18 cellular contexts compared by ENCODE assay signal in the genomic region with DNA sequence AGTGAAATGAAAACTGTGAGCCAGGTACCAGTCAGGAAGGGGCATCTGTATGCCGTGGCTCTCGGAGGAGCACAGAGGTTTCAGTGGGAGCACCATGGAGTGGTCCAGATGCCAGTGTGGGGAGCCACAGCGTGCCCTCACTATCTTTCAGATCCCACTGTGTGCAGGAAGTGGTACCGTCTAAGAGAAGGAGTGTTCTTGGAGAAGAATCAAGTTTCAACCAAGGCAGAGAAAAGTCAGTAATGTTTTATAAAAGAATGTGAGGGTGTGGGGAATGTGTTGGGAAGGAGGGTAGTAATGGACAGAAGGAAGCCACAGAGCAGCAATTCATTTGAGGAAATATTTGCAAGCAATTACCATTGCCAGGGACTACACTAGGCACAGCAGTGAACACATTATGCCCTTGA.
"Had no signal": no experiment of that assay in that cellular context is flagged by ENCODE, and none has a peak within 500 bp of the region (broad histone marks: within the 10 kb centered on the region; RNA-seq: fewer than 3 reads in every experiment).

No MANE protein-coding gene starts in this region.

- H3K9me3 Mint-ChIP-seq: activated CD4-positive, alpha-beta T cell treated with anti-CD3 and anti-CD28 coated beads, Interleukin-2, amount 10 ng/mL, durations not matched to agents 24 days and 14 days; activated CD8-positive, alpha-beta T cell treated with anti-CD3 and anti-CD28 coated beads for 36 hours; activated naive CD4-positive, alpha-beta T cell treated with anti-CD3 and anti-CD28 coated beads, Interleukin-2, amount 10 ng/mL, durations not matched to agents 7 days and 5 days; activated naive CD8-positive, alpha-beta T cell treated with anti-CD3 and anti-CD28 coated beads, Interleukin-2, amount 50 U/mL, for 24 hours; activated T-cell treated with anti-CD3 and anti-CD28 coated beads, Interleukin-2, amount 50 U/mL, for 24 hours; stimulated activated naive CD8-positive, alpha-beta T cell treated with anti-CD3 and anti-CD28 coated beads, Interleukin-15, Interleukin-2, amounts not matched to agents 100 ng/mL and 50 ng/mL, for 24 hours had no signal

- H3K27me3 Mint-ChIP-seq: activated CD8-positive, alpha-beta T cell treated with anti-CD3 and anti-CD28 coated beads for 36 hours; activated naive CD4-positive, alpha-beta T cell treated with anti-CD3 and anti-CD28 coated beads, Interleukin-2, amount 10 ng/mL, durations not matched to agents 7 days and 5 days; activated naive CD8-positive, alpha-beta T cell treated with anti-CD3 and anti-CD28 coated beads, Interleukin-2, amount 50 U/mL, for 24 hours; activated T-cell treated with anti-CD3 and anti-CD28 coated beads, Interleukin-2, amount 50 U/mL, for 24 hours; stimulated activated naive CD8-positive, alpha-beta T cell treated with anti-CD3 and anti-CD28 coated beads, Interleukin-15, Interleukin-2, amounts not matched to agents 100 ng/mL and 50 ng/mL, for 24 hours had no signal

- H3K36me3 ChIP-seq: gastrocnemius medialis, heart right ventricle, tibial nerve, vagina had no signal

- H3K4me1 ChIP-seq: gastrocnemius medialis, tibial nerve, vagina had no signal

- H3K27me3 ChIP-seq: gastrocnemius medialis, heart right ventricle, tibial nerve, vagina had no signal

- H3K9me3 ChIP-seq: gastrocnemius medialis, heart right ventricle, tibial nerve, vagina had no signal

- H3K36me3 Mint-ChIP-seq: activated naive CD4-positive, alpha-beta T cell treated with anti-CD3 and anti-CD28 coated beads, Interleukin-2, amount 10 ng/mL, durations not matched to agents 7 days and 5 days had no signal

- H3K4me3 ChIP-seq: gastrocnemius medialis, heart right ventricle, tibial nerve, vagina had no signal

- H3K4me3 Mint-ChIP-seq: activated CD4-positive, alpha-beta T cell treated with anti-CD3 and anti-CD28 coated beads, Interleukin-2, amount 10 ng/mL, durations not matched to agents 24 days and 14 days; activated CD8-positive, alpha-beta T cell treated with anti-CD3 and anti-CD28 coated beads for 36 hours; activated naive CD4-positive, alpha-beta T cell treated with anti-CD3 and anti-CD28 coated beads, Interleukin-2, amount 10 ng/mL, durations not matched to agents 7 days and 5 days; activated naive CD8-positive, alpha-beta T cell treated with anti-CD3 and anti-CD28 coated beads, Interleukin-2, amount 50 U/mL, for 24 hours; activated T-cell treated with anti-CD3 and anti-CD28 coated beads, Interleukin-2, amount 50 U/mL, for 24 hours; stimulated activated naive CD8-positive, alpha-beta T cell treated with anti-CD3 and anti-CD28 coated beads, Interleukin-15, Interleukin-2, amounts not matched to agents 100 ng/mL and 50 ng/mL, for 24 hours had no signal

- DNase-seq: activated CD4-positive, alpha-beta T cell treated with anti-CD3 and anti-CD28 coated beads, Interleukin-2, amount 10 ng/mL, durations not matched to agents 24 days and 14 days; activated CD4-positive, CD25-positive, alpha-beta regulatory T cell; activated CD8-positive, alpha-beta T cell treated with anti-CD3 and anti-CD28 coated beads for 36 hours; activated naive CD4-positive, alpha-beta T cell treated with anti-CD3 and anti-CD28 coated beads, Interleukin-2, amount 10 ng/mL, durations not matched to agents 7 days and 5 days; activated naive CD8-positive, alpha-beta T cell treated with anti-CD3 and anti-CD28 coated beads, Interleukin-2, amount 50 U/mL, for 24 hours; activated T-cell treated with anti-CD3 and anti-CD28 coated beads, Interleukin-2, amount 50 U/mL, for 24 hours; gastrocnemius medialis; heart right ventricle; left ventricle myocardium superior; occipital lobe; posterior cingulate gyrus; retina; stimulated activated CD4-positive, alpha-beta T cell treated with anti-CD3 and anti-CD28 coated beads, Interleukin-2, amount 100 ng/mL, for 24 hours; T-helper 1 cell; T-helper 9 cell had no signal

- ATAC-seq: activated CD8-positive, alpha-beta T cell treated with anti-CD3 and anti-CD28 coated beads for 36 hours; activated naive CD8-positive, alpha-beta T cell treated with anti-CD3 and anti-CD28 coated beads, Interleukin-2, amount 50 U/mL, for 24 hours; gastrocnemius medialis; left ventricle myocardium superior had no signal

- H3K4me1 Mint-ChIP-seq: activated CD4-positive, alpha-beta T cell treated with anti-CD3 and anti-CD28 coated beads, Interleukin-2, amount 10 ng/mL, durations not matched to agents 24 days and 14 days; activated naive CD4-positive, alpha-beta T cell treated with anti-CD3 and anti-CD28 coated beads, Interleukin-2, amount 10 ng/mL, durations not matched to agents 7 days and 5 days; activated naive CD8-positive, alpha-beta T cell treated with anti-CD3 and anti-CD28 coated beads, Interleukin-2, amount 50 U/mL, for 24 hours had no signal

- H3K27ac ChIP-seq: gastrocnemius medialis, tibial nerve, vagina had no signal

- H3K27ac Mint-ChIP-seq: activated CD4-positive, alpha-beta T cell treated with anti-CD3 and anti-CD28 coated beads, Interleukin-2, amount 10 ng/mL, durations not matched to agents 24 days and 14 days; activated CD8-positive, alpha-beta T cell treated with anti-CD3 and anti-CD28 coated beads for 36 hours; activated naive CD4-positive, alpha-beta T cell treated with anti-CD3 and anti-CD28 coated beads, Interleukin-2, amount 10 ng/mL, durations not matched to agents 7 days and 5 days; activated naive CD8-positive, alpha-beta T cell treated with anti-CD3 and anti-CD28 coated beads, Interleukin-2, amount 50 U/mL, for 24 hours; activated T-cell treated with anti-CD3 and anti-CD28 coated beads, Interleukin-2, amount 50 U/mL, for 24 hours; stimulated activated naive CD8-positive, alpha-beta T cell treated with anti-CD3 and anti-CD28 coated beads, Interleukin-15, Interleukin-2, amounts not matched to agents 100 ng/mL and 50 ng/mL, for 24 hours had no signal
